In genomic region chr19:13172335-13173128, GRCh38 we compare ENCODE assay signal across 8 cellular contexts. TPM values are rescaled to one million over a fixed set of nuclear protein-coding genes. Genes with fewer than 3 reads are reported as not detected.
DNase-seq lines count a peak whose midpoint lies in the region; ATAC-seq and TF ChIP-seq lines count a peak whose summit lies in the region.

No MANE protein-coding gene starts in this region.

- no peaks in the 10 kb centered on the region for H3K27me3 Mint-ChIP-seq in activated CD8-positive, alpha-beta T cell treated with anti-CD3 and anti-CD28 coated beads, Interleukin-2, amount 10 ng/mL, durations not matched to agents 7 days and 5 days (ENCODE audit: low read depth)

- 44 to 55% (median 52%) methylated on average over 17 to 19 of the region's 19 CpGs for WGBS in stomach, 5 donors

- DNase-seq in Daoy (ENCODE audit: low read depth) (peak; percentile 96), NCI-H2171 (lab: John Stamatoyannopoulos, UW) (peak; percentile 66), stomach (peak; percentile 88)
- peak; percentile 73 for DNase-seq in activated CD8-positive, alpha-beta T cell treated with anti-CD3 and anti-CD28 coated beads, Interleukin-2, amount 10 ng/mL, durations not matched to agents 7 days and 5 days
- peak; percentile 61 to 73 (median 68) for DNase-seq in effector memory CD4-positive, alpha-beta T cell

- H3K36me3 ChIP-seq in effector memory CD4-positive, alpha-beta T cell (ENCODE audit: control insufficient read depth, insufficient read depth, low read length), result no peaks in the 10 kb centered on the region
- H3K36me3 ChIP-seq in muscle layer of duodenum (ENCODE audit: control insufficient read depth in 1 of 2, insufficient read depth in 2 of 2, low read length in 2 of 2), result no peaks in the 10 kb centered on the region
- no peaks in the 10 kb centered on the region for H3K36me3 ChIP-seq in stomach

- CTCF ChIA-PET in activated CD8-positive, alpha-beta T cell treated with anti-CD3 and anti-CD28 coated beads, Interleukin-2, amount 10 ng/mL, durations not matched to agents 7 days and 5 days (lab: Charles Lee), result interaction anchor here (0.7 to 2.2 kb wide), 4 partner anchors 9 to 18 kb away, joined by 3 to 7 read pairs (median 5); no protein-coding TSS in a partner anchor

- peak overlapping the region; percentile 76 for H3K27ac ChIP-seq in effector memory CD4-positive, alpha-beta T cell (ENCODE audit: insufficient read depth, low read length, poor library complexity, severe bottlenecking)
- H3K27ac ChIP-seq in muscle layer of duodenum (ENCODE audit: low read length), result peak overlapping the region; percentile 69
- H3K27ac ChIP-seq in stomach, result peak overlapping the region; percentile 67 to 84 (median 78)

- no peaks in the 10 kb centered on the region for H3K9me3 Mint-ChIP-seq in activated CD8-positive, alpha-beta T cell treated with anti-CD3 and anti-CD28 coated beads, Interleukin-2, amount 10 ng/mL, durations not matched to agents 7 days and 5 days (ENCODE audit: insufficient read depth)

- intact Hi-C loops in stomach (cut with DNase I; ENCODE audit: low total_unique reads), result no loop called here

- no peak for TF ChIP-seq EP300 in stomach (IDR thresholded peaks at IDR 0.05)

- H3K9me3 ChIP-seq in effector memory CD4-positive, alpha-beta T cell (ENCODE audit: control insufficient read depth, low read length), result no peaks in the 10 kb centered on the region
- no peaks in the 10 kb centered on the region for H3K9me3 ChIP-seq in muscle layer of duodenum (ENCODE audit: control insufficient read depth in 1 of 2, low read length in 2 of 2)
- H3K9me3 ChIP-seq in stomach, result no peaks in the 10 kb centered on the region

- peak overlapping the region; percentile 82 for H3K4me3 Mint-ChIP-seq in activated CD8-positive, alpha-beta T cell treated with anti-CD3 and anti-CD28 coated beads, Interleukin-2, amount 10 ng/mL, durations not matched to agents 7 days and 5 days

- POLR2A ChIA-PET in activated CD8-positive, alpha-beta T cell treated with anti-CD3 and anti-CD28 coated beads, Interleukin-2, amount 10 ng/mL, durations not matched to agents 7 days and 5 days (lab: Charles Lee), result interaction anchor here (1.0 to 2.6 kb wide), 3 partner anchors 9 to 20 kb away, joined by 6 to 16 read pairs (median 14); no protein-coding TSS in a partner anchor

- peak overlapping the region; percentile 41 for H3K4me3 ChIP-seq in effector memory CD4-positive, alpha-beta T cell (ENCODE audit: insufficient read depth, low read depth, low read length, poor library complexity, severe bottlenecking)
- no peak overlapping the region for H3K4me3 ChIP-seq in muscle layer of duodenum (ENCODE audit: low read depth in 1 of 2, low read length in 2 of 2)
- no peak overlapping the region for H3K4me3 ChIP-seq in stomach

- ATAC-seq in activated CD8-positive, alpha-beta T cell treated with anti-CD3 and anti-CD28 coated beads, Interleukin-2, amount 10 ng/mL, durations not matched to agents 7 days and 5 days, result peak; percentile 14
- ATAC-seq in GM21717 (IDR thresholded peaks at IDR 0.05; ENCODE audit: unreplicated experiment), result no peak
- no peak for ATAC-seq in HG03565 (IDR thresholded peaks at IDR 0.05; ENCODE audit: unreplicated experiment)

- no peak for TF ChIP-seq POLR2A in stomach (IDR thresholded peaks at IDR 0.05)

- H3K27ac Mint-ChIP-seq in activated CD8-positive, alpha-beta T cell treated with anti-CD3 and anti-CD28 coated beads, Interleukin-2, amount 10 ng/mL, durations not matched to agents 7 days and 5 days, result peak overlapping the region; percentile 97

- H3K27me3 ChIP-seq in effector memory CD4-positive, alpha-beta T cell (replicated peaks; ENCODE audit: control insufficient read depth, insufficient read depth, low read length, poor library complexity, severe bottlenecking), result no peaks in the 10 kb centered on the region
- H3K27me3 ChIP-seq in muscle layer of duodenum (ENCODE audit: low read depth, low read length) (no peaks in the 10 kb centered on the region), stomach (no peaks in the 10 kb centered on the region)

- H3K4me1 Mint-ChIP-seq in activated CD8-positive, alpha-beta T cell treated with anti-CD3 and anti-CD28 coated beads, Interleukin-2, amount 10 ng/mL, durations not matched to agents 7 days and 5 days (ENCODE audit: low read depth), result peaks cover 67% of the 10 kb centered on the region

- H3K4me1 ChIP-seq in effector memory CD4-positive, alpha-beta T cell (ENCODE audit: control insufficient read depth, insufficient read depth, low read length, poor library complexity, severe bottlenecking), result peaks cover 56% of the 10 kb centered on the region
- peaks cover 6 to 8% of the 10 kb centered on the region in 2 donors for H3K4me1 ChIP-seq in muscle layer of duodenum (ENCODE audit: control insufficient read depth in 1 of 2, insufficient read depth in 2 of 2, low read length in 2 of 2)
- H3K4me1 ChIP-seq in stomach, result peaks cover 23 to 50% (median 36%) of the 10 kb centered on the region in 4 donors

- TF ChIP-seq CTCF in stomach (IDR thresholded peaks at IDR 0.05), result no peak

- peaks cover 27% of the 10 kb centered on the region for H3K36me3 Mint-ChIP-seq in activated CD8-positive, alpha-beta T cell treated with anti-CD3 and anti-CD28 coated beads, Interleukin-2, amount 10 ng/mL, durations not matched to agents 7 days and 5 days (ENCODE audit: low read depth)

RNA-seq across cellular contexts. Expression of gene IER2, which starts 22.3 kb away (rescaled TPM):
- 23.7 and 27.3 TPM in 2 replicates for total RNA-seq in Daoy (2014; rRNA removed; shearing (Covaris generic))
- 100 to 1,000 TPM; 203 to 210 TPM for total RNA-seq in activated CD8-positive, alpha-beta T cell treated with anti-CD3 and anti-CD28 coated beads, Interleukin-2, amount 10 ng/mL, durations not matched to agents 7 days and 5 days
- total RNA-seq in stomach, result 100 to 1,000 TPM in 3 of 5 donors, 10 to 100 TPM in 2; 32.3 to 421 (median 150) TPM
- 10 to 100 TPM; 64.3 to 87.2 (median 64.6) TPM for polyA plus RNA-seq in stomach

RNA-seq across cellular contexts. Expression of gene STX10, which starts 22.4 kb away (rescaled TPM):
- total RNA-seq in Daoy (2014; rRNA removed; shearing (Covaris generic)), result 88.8 and 89.8 TPM in 2 replicates
- total RNA-seq in activated CD8-positive, alpha-beta T cell treated with anti-CD3 and anti-CD28 coated beads, Interleukin-2, amount 10 ng/mL, durations not matched to agents 7 days and 5 days, result 10 to 100 TPM; 68.4 to 69.2 TPM
- 100 to 1,000 TPM in 3 of 5 donors, 10 to 100 TPM in 2; 20.4 to 942 (median 117) TPM for total RNA-seq in stomach
- polyA plus RNA-seq in stomach, result 100 to 1,000 TPM in 1 of 3 donors, 10 to 100 TPM in 2; 74.8 to 114 (median 94.7) TPM

RNA-seq across cellular contexts. Expression of gene NACC1, which starts 54.5 kb away (rescaled TPM):
- 50.6 and 51.2 TPM in 2 replicates for total RNA-seq in Daoy (2014; rRNA removed; shearing (Covaris generic))
- 10 to 100 TPM; 74.6 to 84.8 TPM for total RNA-seq in activated CD8-positive, alpha-beta T cell treated with anti-CD3 and anti-CD28 coated beads, Interleukin-2, amount 10 ng/mL, durations not matched to agents 7 days and 5 days
- total RNA-seq in stomach, result 100 to 1,000 TPM in 1 of 5 donors, 10 to 100 TPM in 4; 10.1 to 122 (median 26.3) TPM
- 10 to 100 TPM in 1 of 3 donors, 1 to 10 TPM in 2; 6.9 to 26.2 (median 9.5) TPM for polyA plus RNA-seq in stomach

RNA-seq across cellular contexts. Expression of gene TRMT1, which starts 56.0 kb away (rescaled TPM):
- 61.6 and 67.5 TPM in 2 replicates for total RNA-seq in Daoy (2014; rRNA removed; shearing (Covaris generic))
- total RNA-seq in activated CD8-positive, alpha-beta T cell treated with anti-CD3 and anti-CD28 coated beads, Interleukin-2, amount 10 ng/mL, durations not matched to agents 7 days and 5 days, result 10 to 100 TPM; 59.8 to 60.3 TPM
- 100 to 1,000 TPM in 1 of 5 donors, 10 to 100 TPM in 4; 29.6 to 373 (median 36.5) TPM for total RNA-seq in stomach
- 10 to 100 TPM; 64.7 to 88.2 (median 77.9) TPM for polyA plus RNA-seq in stomach
